In genomic region chr20:1440024-1440423, GRCh38 we compare ENCODE assay signal across 11 cellular contexts. TPM values are rescaled to one million over a fixed set of nuclear protein-coding genes. Genes with fewer than 3 reads are reported as not detected.
A peak's percentile ranks its signal among the peaks of the same experiment; 100 is the strongest.
DNase-seq lines count a peak whose midpoint lies in the region; ATAC-seq, FAIRE-seq and TF ChIP-seq lines count a peak whose summit lies in the region.
"Had no signal": no experiment of that assay in that cellular context is flagged by ENCODE, and none has a peak within 500 bp of the region (broad histone marks: within the 10 kb centered on the region; RNA-seq: fewer than 3 reads in every experiment).

No MANE protein-coding gene starts in this region.

- H3K4me1 Mint-ChIP-seq in activated CD8-positive, alpha-beta T cell treated with anti-CD3 and anti-CD28 coated beads for 36 hours (ENCODE audit: low read depth), result peaks cover 24% of the 10 kb centered on the region

- peak; percentile 46 for TF ChIP-seq CTCF in IMR-90 (conservative IDR thresholded peaks at IDR 0.05; ENCODE audit: low read depth, low read length)
- peak; percentile 14 for TF ChIP-seq CTCF in activated CD8-positive, alpha-beta T cell treated with anti-CD3 and anti-CD28 coated beads for 36 hours (IDR thresholded peaks at IDR 0.05)
- TF ChIP-seq CTCF in HepG2 (CRISPR knock-in tag; IDR thresholded peaks at IDR 0.05), result peak; percentile 61
- no peak for TF ChIP-seq CTCF in tibial artery (IDR thresholded peaks at IDR 0.05)
- TF ChIP-seq CTCF in uterus (IDR thresholded peaks at IDR 0.05), result no peak

- peaks cover 34% of the 10 kb centered on the region for H3K36me3 ChIP-seq in IMR-90 (ENCODE audit: control insufficient read depth, insufficient read depth, low read length)
- peaks cover 21 to 37% of the 10 kb centered on the region in 2 experiments for H3K36me3 ChIP-seq in HepG2 (replicated peaks in 1 of 2; ENCODE audit: control insufficient read depth in 1 of 2, insufficient read depth in 2 of 2, low read length in 2 of 2)
- peaks cover 38 to 59% (median 45%) of the 10 kb centered on the region in 3 donors for H3K36me3 ChIP-seq in tibial artery
- H3K36me3 ChIP-seq in uterus, result no peaks in the 10 kb centered on the region

- no peak overlapping the region for H3K27ac Mint-ChIP-seq in activated CD8-positive, alpha-beta T cell treated with anti-CD3 and anti-CD28 coated beads for 36 hours

- no peak overlapping the region for H4K8ac ChIP-seq in IMR-90 (ENCODE audit: low read depth in 2 of 2, low read length in 2 of 2)

- H2AK5ac ChIP-seq in IMR-90 (ENCODE audit: low read depth, low read length), result no peak overlapping the region

- H3K27ac ChIP-seq in IMR-90 (ENCODE audit: insufficient read depth, low read length) (no peak overlapping the region), HepG2 (ENCODE audit: extremely low read length, insufficient read depth, low read length) (no peak overlapping the region), tibial artery (no peak overlapping the region), uterus (no peak overlapping the region)
- H3K27ac ChIP-seq: BLaER1 treated with 17β-estradiol and CSF1 and Interleukin-3, amounts not matched to agents 10 nM and 100 nM; epithelial cell of prostate had no signal

- peaks cover 26% of the 10 kb centered on the region for H3K36me3 Mint-ChIP-seq in activated CD8-positive, alpha-beta T cell treated with anti-CD3 and anti-CD28 coated beads for 36 hours (ENCODE audit: low read depth)

- POLR2A ChIA-PET in IMR-90 (lab: Charles Lee; ENCODE audit: unreplicated experiment) (no interaction called here), HepG2 (lab: Yijun Ruan, JAX) (no interaction called here)
- POLR2A ChIA-PET in activated CD8-positive, alpha-beta T cell treated with anti-CD3 and anti-CD28 coated beads for 36 hours (lab: Charles Lee), result interaction anchor here (0.8 kb wide), 1 partner anchor 16 kb away, joined by 3 read pairs; no protein-coding TSS in a partner anchor

- H3K4ac ChIP-seq in IMR-90 (ENCODE audit: low read depth, low read length), result no peak overlapping the region

- H2AK9ac ChIP-seq in IMR-90 (replicated peaks; ENCODE audit: low read depth, low read length, poor library complexity), result peak overlapping the region; percentile 11

- H3K4me1 ChIP-seq in IMR-90 (ENCODE audit: control insufficient read depth, insufficient read depth, low read length) (no peaks in the 10 kb centered on the region), HepG2 (ENCODE audit: insufficient read depth, low read length) (no peaks in the 10 kb centered on the region), tibial artery (no peaks in the 10 kb centered on the region), uterus (no peaks in the 10 kb centered on the region)

- H2AFZ ChIP-seq in IMR-90 (replicated peaks; ENCODE audit: low read length, poor library complexity) (no peak overlapping the region), HepG2 (ENCODE audit: low read length) (no peak overlapping the region)

- BruUV-seq in IMR-90 (replicated peaks; lab: Mats Ljungman, UMichigan), result no TSS peak
- BruUV-seq in HepG2 (replicated peaks; lab: Mats Ljungman, UMichigan), result TSS peak; percentile 14

- peak; percentile 36; the same call in 1 of the 2 replicates for ATAC-seq in IMR-90 (ENCODE audit: low read depth)
- ATAC-seq in activated CD8-positive, alpha-beta T cell treated with anti-CD3 and anti-CD28 coated beads for 36 hours, result peak; percentile 35
- peak; percentile 73 for ATAC-seq in HepG2
- ATAC-seq in HG02885 (IDR thresholded peaks at IDR 0.05; ENCODE audit: poor library complexity, unreplicated experiment), result no peak

- H3K56ac ChIP-seq in IMR-90 (ENCODE audit: extremely low read depth, insufficient read depth, low read length), result no peak overlapping the region

- no peak overlapping the region for H3K4me3 ChIP-seq in IMR-90 (ENCODE audit: insufficient read depth, low read depth, low read length)
- no peak overlapping the region for H3K4me3 ChIP-seq in HepG2 (replicated peaks in 1 of 3; ENCODE audit: insufficient read depth in 1 of 3, low read depth in 2 of 3, low read length in 3 of 3)
- no peak overlapping the region for H3K4me3 ChIP-seq in tibial artery
- H3K4me3 ChIP-seq in uterus, result no peak overlapping the region
- H3K4me3 ChIP-seq: BLaER1 treated with 17β-estradiol and CSF1 and Interleukin-3, amounts not matched to agents 10 nM and 100 nM had no signal

- H3K9me3 Mint-ChIP-seq in activated CD8-positive, alpha-beta T cell treated with anti-CD3 and anti-CD28 coated beads for 36 hours, result no peaks in the 10 kb centered on the region

- no peak overlapping the region for H3K4me2 ChIP-seq in IMR-90 (ENCODE audit: low read depth, low read length)
- H3K4me2 ChIP-seq in HepG2 (ENCODE audit: low read depth, low read length), result no peak overlapping the region

- no peak overlapping the region for H2BK20ac ChIP-seq in IMR-90 (ENCODE audit: low read depth, low read length)

- H2BK15ac ChIP-seq in IMR-90 (ENCODE audit: low read depth, low read length), result no peak overlapping the region

- H4K5ac ChIP-seq in IMR-90 (ENCODE audit: low read depth, low read length), result no peak overlapping the region

- intact Hi-C loops in IMR-90 (cut with micrococcal nuclease), result no loop called here
- intact Hi-C loops in activated CD8-positive, alpha-beta T cell treated with anti-CD3 and anti-CD28 coated beads for 36 hours (cut with micrococcal nuclease), result no loop called here
- intact Hi-C loops in HepG2 (cut with micrococcal nuclease; ENCODE audit: unreplicated experiment), result no loop called here
- intact Hi-C loops in tibial artery (cut with DNase I; ENCODE audit: low total_unique reads), result no loop called here
- intact Hi-C loops in uterus (cut with DNase I; ENCODE audit: low total_unique reads), result no loop called here

- in situ Hi-C loops in IMR-90 (cut with MboI; ENCODE audit: low sequenced_read_pairs), result loop anchor here (5.0 to 10.0 kb wide), 2 partner anchors 128 to 315 kb away; no protein-coding TSS in a partner anchor
- in situ Hi-C loops in HepG2 (cut with HindIII; ENCODE audit: extremely low pct_ligation_motif_present, low pct_unique_long_range_greater_than_20kb), result loop anchor here (5.0 kb wide), 1 partner anchor 128 kb away; no protein-coding TSS in a partner anchor

- DNase-seq in NCI-H146 (lab: John Stamatoyannopoulos, UW) (peak; percentile 17), NCI-H146 treated with DMSO at 0.1 percent for 48 hours (lab: John Stamatoyannopoulos, UW; ENCODE audit: unreplicated experiment) (no peak), IMR-90 (peak; percentile 12), HepG2 (ENCODE audit: low spot score) (peak; percentile 61), tibial artery (no peak), uterus (no peak)
- DNase-seq in activated CD8-positive, alpha-beta T cell treated with anti-CD3 and anti-CD28 coated beads for 36 hours, result peak; percentile 60

- no peak overlapping the region for H2BK5ac ChIP-seq in IMR-90 (ENCODE audit: low read depth, low read length, poor library complexity, severe bottlenecking)

- H4K91ac ChIP-seq in IMR-90 (ENCODE audit: insufficient read depth, low read depth, low read length), result no peak overlapping the region

- H3K9ac ChIP-seq in IMR-90 (ENCODE audit: low read depth, low read length) (no peak overlapping the region), HepG2 (ENCODE audit: insufficient read depth, low read depth, low read length) (no peak overlapping the region)
- H3K9ac ChIP-seq: BLaER1 treated with 17β-estradiol and CSF1 and Interleukin-3, amounts not matched to agents 10 nM and 100 nM had no signal

- 43% methylated on average over 1 of the region's 6 CpGs; no CpG with 5 or more reads in 1 of the 2 experiments for WGBS in IMR-90 (ENCODE audit: extremely low coverage in 2 of 2, insufficient read length in 1 of 2), 2 experiments
- 89% methylated on average over 6 of the region's 6 CpGs for WGBS in HepG2 (ENCODE audit: low lambda C conversion rate)

- no peak overlapping the region for H2BK120ac ChIP-seq in IMR-90 (ENCODE audit: low read depth, low read length)

- CTCF ChIA-PET in IMR-90 (lab: Yijun Ruan, JAX) (no interaction called here), HepG2 (lab: Yijun Ruan, JAX; ENCODE audit: low intra/inter-chr PET ratio, low total read pairs) (interaction anchor here (0.7 to 7.4 kb wide), 7 partner anchors 16 to 125 kb away, joined by 3 to 122 read pairs (median 3); no protein-coding TSS in a partner anchor)
- CTCF ChIA-PET in activated CD8-positive, alpha-beta T cell treated with anti-CD3 and anti-CD28 coated beads for 36 hours (lab: Charles Lee), result interaction anchor here (0.9 to 1.5 kb wide), 5 partner anchors 26 to 337 kb away, joined by 3 to 6 read pairs (median 4); partner anchors contain the start of gene NSFL1C

- H4K20me1 ChIP-seq in IMR-90 (ENCODE audit: insufficient read depth, low read length), result no peaks in the 10 kb centered on the region
- H4K20me1 ChIP-seq in HepG2 (ENCODE audit: insufficient read depth, low read length), result no peaks in the 10 kb centered on the region

- peaks cover 6% of the 10 kb centered on the region; the same call in 1 of the 2 replicates for H3K9me1 ChIP-seq in IMR-90 (ENCODE audit: insufficient read depth, low read length)

- no peak overlapping the region for H3K23ac ChIP-seq in IMR-90 (ENCODE audit: low read depth, low read length)

- TF ChIP-seq POLR2A in IMR-90 (IDR thresholded peaks at IDR 0.05; ENCODE audit: low read depth, low read length), result no peak
- no peak for TF ChIP-seq POLR2A in HepG2 (IDR thresholded peaks at IDR 0.05; ENCODE audit: insufficient read depth in 1 of 2, low read depth in 2 of 2, low read length in 2 of 2)
- no peak for TF ChIP-seq POLR2A in uterus (IDR thresholded peaks at IDR 0.05)

- H3K27me3 Mint-ChIP-seq in activated CD8-positive, alpha-beta T cell treated with anti-CD3 and anti-CD28 coated beads for 36 hours, result no peaks in the 10 kb centered on the region

- no peak overlapping the region for H3K4me3 Mint-ChIP-seq in activated CD8-positive, alpha-beta T cell treated with anti-CD3 and anti-CD28 coated beads for 36 hours

- no peak overlapping the region for H3K18ac ChIP-seq in IMR-90 (ENCODE audit: low read depth, low read length)

- dilution Hi-C loops in IMR-90 (cut with HindIII; ENCODE audit: low sequenced_read_pairs, unreplicated experiment), result no loop called here

- no peaks in the 10 kb centered on the region for H3K27me3 ChIP-seq in IMR-90 (ENCODE audit: control insufficient read depth, insufficient read depth, low read length)
- H3K27me3 ChIP-seq in HepG2 (ENCODE audit: control insufficient read depth in 1 of 2, insufficient read depth in 2 of 2, low read length in 2 of 2), result no peaks in the 10 kb centered on the region
- no peaks in the 10 kb centered on the region for H3K27me3 ChIP-seq in tibial artery
- H3K27me3 ChIP-seq in uterus, result no peaks in the 10 kb centered on the region
- H3K27me3 ChIP-seq: BLaER1 treated with 17β-estradiol and CSF1 and Interleukin-3, amounts not matched to agents 10 nM and 100 nM had no signal

- no peaks in the 10 kb centered on the region for H3K79me1 ChIP-seq in IMR-90 (ENCODE audit: low read depth in 1 of 2, low read length in 2 of 2)

- no peak overlapping the region for H3K14ac ChIP-seq in IMR-90 (replicated peaks; ENCODE audit: low read depth, low read length)

- peak; percentile 28; the same call in 1 of the 2 replicates for TF ChIP-seq RAD21 in IMR-90 (IDR thresholded peaks at IDR 0.05; ENCODE audit: low read length)
- TF ChIP-seq RAD21 in HepG2 (CRISPR knock-in tag; IDR thresholded peaks at IDR 0.05), result no peak

- TF ChIP-seq EP300 in HepG2 (IDR thresholded peaks at IDR 0.05; ENCODE audit: low read depth in 2 of 2, low read length in 2 of 2) (no peak), HepG2 (CRISPR knock-in tag; IDR thresholded peaks at IDR 0.05; ENCODE audit: borderline replicate concordance) (no peak)

- H3K9me3 ChIP-seq in IMR-90 (ENCODE audit: control insufficient read depth, insufficient read depth, low read length) (no peaks in the 10 kb centered on the region), HepG2 (ENCODE audit: low read length) (no peaks in the 10 kb centered on the region), tibial artery (no peaks in the 10 kb centered on the region), uterus (no peaks in the 10 kb centered on the region)
- H3K9me3 ChIP-seq: BLaER1 treated with 17β-estradiol and CSF1 and Interleukin-3, amounts not matched to agents 10 nM and 100 nM had no signal

- H3K79me2 ChIP-seq in HepG2 (ENCODE audit: insufficient read depth, low read length), result no peaks in the 10 kb centered on the region

- FAIRE-seq in HepG2 (lab: Jason Lieb, UNC), result peak; percentile 87

RNA-seq across cellular contexts. Expression of gene NSFL1C, which starts 26.6 kb away (rescaled TPM):
- total RNA-seq in IMR-90 (2012; rRNA removed) (40.3 and 41.1 TPM in 2 replicates), HepG2 (2016; rRNA removed; fragmentation: Illumina TruSeq; extraction: Trizol) (62.7 and 74.0 TPM in 2 replicates), uterus (10 to 100 TPM; 18.7 to 67.8 (median 35.8) TPM)
- polyA plus RNA-seq in IMR-90 (2012; rRNA removed) (28.6 and 33.0 TPM in 2 replicates), HepG2 (2011; rRNA removed) (22.9 and 31.9 TPM in 2 replicates)
- 14.9 and 23.7 TPM in 2 replicates for polyA plus RNA-seq in IMR-90 (2012; cell fraction: cytosol; rRNA removed)
- polyA plus RNA-seq in IMR-90 (2012; cell fraction: nucleus; rRNA removed; ENCODE audit: low replicate concordance), result 26.2 and 57.4 TPM in 2 replicates
- total RNA-seq in activated CD8-positive, alpha-beta T cell treated with anti-CD3 and anti-CD28 coated beads for 36 hours, result 10 to 100 TPM; 67.2 to 67.9 TPM
- 27.0 and 31.9 TPM in 2 replicates for total RNA-seq in HepG2 (2016; cell fraction: cytosol; rRNA removed; fragmentation: Illumina TruSeq; extraction: Trizol; ENCODE audit: low read depth)
- 67.3 and 70.8 TPM in 2 replicates for total RNA-seq in HepG2 (2016; cell fraction: insoluble cytoplasmic fraction; rRNA removed; fragmentation: Illumina TruSeq; extraction: Trizol)
- 34.0 and 35.0 TPM in 2 replicates for total RNA-seq in HepG2 (2016; cell fraction: membrane; rRNA removed; fragmentation: Illumina TruSeq; extraction: Trizol)
- 57.9 and 59.7 TPM in 2 replicates for total RNA-seq in HepG2 (2016; cell fraction: nucleus; rRNA removed; fragmentation: Illumina TruSeq; extraction: Trizol)
- 24.0 and 30.9 TPM in 2 replicates for polyA plus RNA-seq in HepG2 (2011; cell fraction: cytosol; rRNA removed)
- polyA plus RNA-seq in HepG2 (2011; cell fraction: nucleus; rRNA removed), result 94.8 and 100 TPM in 2 replicates
- polyA plus RNA-seq in HepG2 (2012), result 82.3 and 83.4 TPM in 2 replicates
- polyA plus RNA-seq in HepG2 (2016; cell fraction: cytosol; fragmentation: Illumina TruSeq; extraction: Trizol; ENCODE audit: low read depth), result 54.9 and 58.8 TPM in 2 replicates
- polyA plus RNA-seq in HepG2 (2016; cell fraction: insoluble cytoplasmic fraction; fragmentation: Illumina TruSeq; extraction: Trizol; ENCODE audit: low read depth), result 139 and 153 TPM in 2 replicates
- 55.7 and 56.7 TPM in 2 replicates for polyA plus RNA-seq in HepG2 (2016; cell fraction: membrane; fragmentation: Illumina TruSeq; extraction: Trizol; ENCODE audit: low read depth)
- polyA plus RNA-seq in HepG2 (2016; cell fraction: nucleus; fragmentation: Illumina TruSeq; extraction: Trizol; ENCODE audit: insufficient read depth, low read depth), result 105 and 116 TPM in 2 replicates
- 23.6 and 36.6 TPM in 2 replicates for polyA minus RNA-seq in HepG2 (2011; rRNA and poly(A)+ RNA removed; ENCODE audit: low replicate concordance)
- 11.3 and 16.5 TPM in 2 replicates for polyA minus RNA-seq in HepG2 (2011; cell fraction: cytosol; rRNA and poly(A)+ RNA removed)
- 149 and 165 TPM in 2 replicates for polyA minus RNA-seq in HepG2 (2011; cell fraction: nucleus; rRNA and poly(A)+ RNA removed)

RNA-seq across cellular contexts. Expression of gene FKBP1A, which starts 47.2 kb away (rescaled TPM):
- total RNA-seq in IMR-90 (2012; rRNA removed) (91.9 and 120 TPM in 2 replicates), HepG2 (2016; rRNA removed; fragmentation: Illumina TruSeq; extraction: Trizol) (119 and 188 TPM in 2 replicates), uterus (100 to 1,000 TPM in 3 of 4 donors, 10 to 100 TPM in 1; 99.5 to 253 (median 206) TPM)
- polyA plus RNA-seq in IMR-90 (2012; rRNA removed) (513 and 528 TPM in 2 replicates), HepG2 (2011; rRNA removed) (436 and 468 TPM in 2 replicates)
- 250 and 846 TPM in 2 replicates for polyA plus RNA-seq in IMR-90 (2012; cell fraction: cytosol; rRNA removed)
- 45.1 and 159 TPM in 2 replicates for polyA plus RNA-seq in IMR-90 (2012; cell fraction: nucleus; rRNA removed; ENCODE audit: low replicate concordance)
- total RNA-seq in activated CD8-positive, alpha-beta T cell treated with anti-CD3 and anti-CD28 coated beads for 36 hours, result 100 to 1,000 TPM; 259 to 282 TPM
- 32.5 and 44.9 TPM in 2 replicates for total RNA-seq in HepG2 (2016; cell fraction: cytosol; rRNA removed; fragmentation: Illumina TruSeq; extraction: Trizol; ENCODE audit: low read depth)
- total RNA-seq in HepG2 (2016; cell fraction: insoluble cytoplasmic fraction; rRNA removed; fragmentation: Illumina TruSeq; extraction: Trizol), result 120 and 187 TPM in 2 replicates
- total RNA-seq in HepG2 (2016; cell fraction: membrane; rRNA removed; fragmentation: Illumina TruSeq; extraction: Trizol), result 119 and 132 TPM in 2 replicates
- 70.0 and 93.2 TPM in 2 replicates for total RNA-seq in HepG2 (2016; cell fraction: nucleus; rRNA removed; fragmentation: Illumina TruSeq; extraction: Trizol)
- 445 and 560 TPM in 2 replicates for polyA plus RNA-seq in HepG2 (2011; cell fraction: cytosol; rRNA removed)
- polyA plus RNA-seq in HepG2 (2011; cell fraction: nucleus; rRNA removed), result 139 and 210 TPM in 2 replicates
- 286 and 329 TPM in 2 replicates for polyA plus RNA-seq in HepG2 (2012)
- 115 and 137 TPM in 2 replicates for polyA plus RNA-seq in HepG2 (2016; cell fraction: cytosol; fragmentation: Illumina TruSeq; extraction: Trizol; ENCODE audit: low read depth)
- polyA plus RNA-seq in HepG2 (2016; cell fraction: insoluble cytoplasmic fraction; fragmentation: Illumina TruSeq; extraction: Trizol; ENCODE audit: low read depth), result 594 and 645 TPM in 2 replicates
- 321 and 333 TPM in 2 replicates for polyA plus RNA-seq in HepG2 (2016; cell fraction: membrane; fragmentation: Illumina TruSeq; extraction: Trizol; ENCODE audit: low read depth)
- polyA plus RNA-seq in HepG2 (2016; cell fraction: nucleus; fragmentation: Illumina TruSeq; extraction: Trizol; ENCODE audit: insufficient read depth, low read depth), result 249 and 270 TPM in 2 replicates
- polyA minus RNA-seq in HepG2 (2011; rRNA and poly(A)+ RNA removed; ENCODE audit: low replicate concordance), result 241 and 466 TPM in 2 replicates
- polyA minus RNA-seq in HepG2 (2011; cell fraction: cytosol; rRNA and poly(A)+ RNA removed), result 119 and 130 TPM in 2 replicates
- polyA minus RNA-seq in HepG2 (2011; cell fraction: nucleus; rRNA and poly(A)+ RNA removed), result 63.7 and 102 TPM in 2 replicates

RNA-seq across cellular contexts. Expression of gene SIRPB2, which starts 51.2 kb away (rescaled TPM):
- total RNA-seq in IMR-90 (2012; rRNA removed) (not detected in 2 replicates), HepG2 (2016; rRNA removed; fragmentation: Illumina TruSeq; extraction: Trizol) (not detected in 2 replicates), uterus (1 to 10 TPM in 2 of 4 donors, under 1 TPM in 1, not detected in 1; under 0.01 to 2.9 (median 1.7) TPM)
- polyA plus RNA-seq in IMR-90 (2012; rRNA removed) (not detected in 2 replicates), HepG2 (2011; rRNA removed) (not detected in 2 replicates)
- not detected in 2 replicates for polyA plus RNA-seq in IMR-90 (2012; cell fraction: cytosol; rRNA removed)
- polyA plus RNA-seq in IMR-90 (2012; cell fraction: nucleus; rRNA removed; ENCODE audit: low replicate concordance), result not detected in 2 replicates
- not detected for total RNA-seq in activated CD8-positive, alpha-beta T cell treated with anti-CD3 and anti-CD28 coated beads for 36 hours
- not detected in 2 replicates for total RNA-seq in HepG2 (2016; cell fraction: cytosol; rRNA removed; fragmentation: Illumina TruSeq; extraction: Trizol; ENCODE audit: low read depth)
- not detected in 2 replicates for total RNA-seq in HepG2 (2016; cell fraction: insoluble cytoplasmic fraction; rRNA removed; fragmentation: Illumina TruSeq; extraction: Trizol)
- total RNA-seq in HepG2 (2016; cell fraction: membrane; rRNA removed; fragmentation: Illumina TruSeq; extraction: Trizol), result not detected in 2 replicates
- not detected in 2 replicates for total RNA-seq in HepG2 (2016; cell fraction: nucleus; rRNA removed; fragmentation: Illumina TruSeq; extraction: Trizol)
- polyA plus RNA-seq in HepG2 (2011; cell fraction: cytosol; rRNA removed), result not detected in 2 replicates
- polyA plus RNA-seq in HepG2 (2011; cell fraction: nucleus; rRNA removed), result not detected in 2 replicates
- not detected in 2 replicates for polyA plus RNA-seq in HepG2 (2012)
- polyA plus RNA-seq in HepG2 (2016; cell fraction: cytosol; fragmentation: Illumina TruSeq; extraction: Trizol; ENCODE audit: low read depth), result not detected in 2 replicates
- not detected in 2 replicates for polyA plus RNA-seq in HepG2 (2016; cell fraction: insoluble cytoplasmic fraction; fragmentation: Illumina TruSeq; extraction: Trizol; ENCODE audit: low read depth)
- not detected in 2 replicates for polyA plus RNA-seq in HepG2 (2016; cell fraction: membrane; fragmentation: Illumina TruSeq; extraction: Trizol; ENCODE audit: low read depth)
- polyA plus RNA-seq in HepG2 (2016; cell fraction: nucleus; fragmentation: Illumina TruSeq; extraction: Trizol; ENCODE audit: insufficient read depth, low read depth), result not detected in 2 replicates
- polyA minus RNA-seq in HepG2 (2011; rRNA and poly(A)+ RNA removed; ENCODE audit: low replicate concordance), result not detected in 2 replicates
- not detected in 2 replicates for polyA minus RNA-seq in HepG2 (2011; cell fraction: cytosol; rRNA and poly(A)+ RNA removed)
- polyA minus RNA-seq in HepG2 (2011; cell fraction: nucleus; rRNA and poly(A)+ RNA removed), result not detected in 2 replicates
- total RNA-seq: activated CD8-positive, alpha-beta memory T cell treated with anti-CD3 and anti-CD28 coated beads for 36 hours had no signal

Comparison
In these comparisons a context has a peak if more than half of its experiments do, and no peak if none do; other contexts are left out.
1. DNase-seq: peak in NCI-H146 (single experiment), IMR-90 (single experiment), activated CD8-positive, alpha-beta T cell treated with anti-CD3 and anti-CD28 coated beads for 36 hours (single experiment) and HepG2 (single experiment); none in NCI-H146 treated with DMSO at 0.1 percent for 48 hours (single experiment), tibial artery (0 of 2) and uterus (0 of 2).
2. CTCF ChIP-seq: peak in IMR-90 (single experiment), activated CD8-positive, alpha-beta T cell treated with anti-CD3 and anti-CD28 coated beads for 36 hours (single experiment) and HepG2 (single experiment); none in tibial artery (0 of 2) and uterus (0 of 4).